Comparison of ENCODE assay signal across 1 cellular context in the genomic region with DNA sequence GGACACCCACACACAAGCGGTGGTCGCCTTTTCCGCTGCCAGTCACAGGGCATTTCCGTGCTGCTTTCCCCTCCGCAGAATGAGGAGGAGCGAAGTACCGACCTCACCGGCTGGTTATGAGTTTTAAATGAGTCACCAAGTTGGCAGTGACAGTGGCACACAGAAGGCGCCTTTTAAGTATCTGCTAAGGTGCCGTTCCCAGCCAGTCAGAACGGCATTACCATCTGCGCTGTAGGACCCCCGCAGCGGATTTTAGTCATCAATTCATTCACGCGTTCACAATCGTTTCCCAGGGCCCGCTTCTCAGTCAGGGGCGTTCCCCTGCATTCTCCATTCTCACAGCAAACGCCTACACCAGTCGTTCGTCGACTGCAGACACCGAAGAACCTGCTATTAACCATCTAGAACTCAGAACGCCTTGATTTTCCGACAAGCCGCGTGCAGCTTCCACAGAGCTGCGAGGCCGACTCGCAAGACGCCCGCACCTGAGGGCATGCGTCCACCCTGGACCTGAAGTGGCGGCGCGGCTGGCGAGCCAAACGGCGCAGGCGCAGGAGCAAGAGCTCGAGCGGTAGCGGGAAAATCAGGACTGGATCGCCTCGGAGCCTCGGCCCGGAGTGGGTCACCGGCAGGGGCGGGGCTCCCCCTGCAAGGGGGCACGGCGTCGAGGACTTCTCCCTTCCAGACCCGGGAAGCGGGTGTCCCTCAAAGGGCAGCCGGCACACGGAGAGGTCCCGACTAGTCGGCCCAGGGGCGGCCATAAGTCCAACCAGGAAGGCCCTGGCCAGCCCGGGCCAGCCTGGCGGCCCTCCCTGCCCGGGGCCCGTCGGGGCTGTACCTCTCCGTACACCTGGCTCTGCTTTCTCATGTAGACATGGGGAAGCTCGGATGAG.
TF ChIP-seq lines count a peak whose summit lies in the region.

No MANE protein-coding gene starts in this region.

TF ChIP-seq in HEK293, 187 proteins besides CTCF, POLR2A, EP300 and RAD21 (continued from another document):
- TF ChIP-seq, protein P1, sequence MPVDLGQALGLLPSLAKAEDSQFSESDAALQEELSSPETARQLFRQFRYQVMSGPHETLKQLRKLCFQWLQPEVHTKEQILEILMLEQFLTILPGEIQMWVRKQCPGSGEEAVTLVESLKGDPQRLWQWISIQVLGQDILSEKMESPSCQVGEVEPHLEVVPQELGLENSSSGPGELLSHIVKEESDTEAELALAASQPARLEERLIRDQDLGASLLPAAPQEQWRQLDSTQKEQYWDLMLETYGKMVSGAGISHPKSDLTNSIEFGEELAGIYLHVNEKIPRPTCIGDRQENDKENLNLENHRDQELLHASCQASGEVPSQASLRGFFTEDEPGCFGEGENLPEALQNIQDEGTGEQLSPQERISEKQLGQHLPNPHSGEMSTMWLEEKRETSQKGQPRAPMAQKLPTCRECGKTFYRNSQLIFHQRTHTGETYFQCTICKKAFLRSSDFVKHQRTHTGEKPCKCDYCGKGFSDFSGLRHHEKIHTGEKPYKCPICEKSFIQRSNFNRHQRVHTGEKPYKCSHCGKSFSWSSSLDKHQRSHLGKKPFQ (tag by site-specific recombination; IDR thresholded peaks at IDR 0.05) = no peak
- TF ChIP-seq GFI1B (tag by site-specific recombination; IDR thresholded peaks at IDR 0.05) (no peak), PRDM1 (tag by site-specific recombination; IDR thresholded peaks at IDR 0.05) (no peak), ZNF433 (tag by site-specific recombination; IDR thresholded peaks at IDR 0.05; ENCODE audit: low read depth) (no peak), ZNF596 (tag by site-specific recombination; IDR thresholded peaks at IDR 0.05) (0 out of 2 replicates have a peak, but pooled peaks have one; percentile 36), ZFP3 (tag by site-specific recombination; IDR thresholded peaks at IDR 0.05; ENCODE audit: low read depth) (no peak), WT1 (tag by site-specific recombination; IDR thresholded peaks at IDR 0.05) (no peak), KLF1 (tag by site-specific recombination; IDR thresholded peaks at IDR 0.05) (peak; percentile 49; the same call in 1 of the 2 replicates), ZEB2 (tag by site-specific recombination; IDR thresholded peaks at IDR 0.05) (peak; percentile 52), ZNF211 (tag by site-specific recombination; IDR thresholded peaks at IDR 0.05; ENCODE audit: low read depth) (no peak), ZNF112 (tag by site-specific recombination; IDR thresholded peaks at IDR 0.05) (no peak), ZNF48 (tag by site-specific recombination; IDR thresholded peaks at IDR 0.05) (no peak), ZNF548 (tag by site-specific recombination; IDR thresholded peaks at IDR 0.05) (no peak), ZNF776 (tag by site-specific recombination; IDR thresholded peaks at IDR 0.05; ENCODE audit: borderline replicate concordance) (no peak), ZFP69B (tag by site-specific recombination; IDR thresholded peaks at IDR 0.05) (peak; percentile 58; the same call in 1 of the 2 replicates)
- TF ChIP-seq, protein P2, sequence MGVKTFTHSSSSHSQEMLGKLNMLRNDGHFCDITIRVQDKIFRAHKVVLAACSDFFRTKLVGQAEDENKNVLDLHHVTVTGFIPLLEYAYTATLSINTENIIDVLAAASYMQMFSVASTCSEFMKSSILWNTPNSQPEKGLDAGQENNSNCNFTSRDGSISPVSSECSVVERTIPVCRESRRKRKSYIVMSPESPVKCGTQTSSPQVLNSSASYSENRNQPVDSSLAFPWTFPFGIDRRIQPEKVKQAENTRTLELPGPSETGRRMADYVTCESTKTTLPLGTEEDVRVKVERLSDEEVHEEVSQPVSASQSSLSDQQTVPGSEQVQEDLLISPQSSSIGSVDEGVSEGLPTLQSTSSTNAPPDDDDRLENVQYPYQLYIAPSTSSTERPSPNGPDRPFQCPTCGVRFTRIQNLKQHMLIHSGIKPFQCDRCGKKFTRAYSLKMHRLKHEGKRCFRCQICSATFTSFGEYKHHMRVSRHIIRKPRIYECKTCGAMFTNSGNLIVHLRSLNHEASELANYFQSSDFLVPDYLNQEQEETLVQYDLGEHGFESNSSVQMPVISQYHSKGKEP (tag by site-specific recombination; IDR thresholded peaks at IDR 0.05) = no peak
- TF ChIP-seq, protein P3, sequence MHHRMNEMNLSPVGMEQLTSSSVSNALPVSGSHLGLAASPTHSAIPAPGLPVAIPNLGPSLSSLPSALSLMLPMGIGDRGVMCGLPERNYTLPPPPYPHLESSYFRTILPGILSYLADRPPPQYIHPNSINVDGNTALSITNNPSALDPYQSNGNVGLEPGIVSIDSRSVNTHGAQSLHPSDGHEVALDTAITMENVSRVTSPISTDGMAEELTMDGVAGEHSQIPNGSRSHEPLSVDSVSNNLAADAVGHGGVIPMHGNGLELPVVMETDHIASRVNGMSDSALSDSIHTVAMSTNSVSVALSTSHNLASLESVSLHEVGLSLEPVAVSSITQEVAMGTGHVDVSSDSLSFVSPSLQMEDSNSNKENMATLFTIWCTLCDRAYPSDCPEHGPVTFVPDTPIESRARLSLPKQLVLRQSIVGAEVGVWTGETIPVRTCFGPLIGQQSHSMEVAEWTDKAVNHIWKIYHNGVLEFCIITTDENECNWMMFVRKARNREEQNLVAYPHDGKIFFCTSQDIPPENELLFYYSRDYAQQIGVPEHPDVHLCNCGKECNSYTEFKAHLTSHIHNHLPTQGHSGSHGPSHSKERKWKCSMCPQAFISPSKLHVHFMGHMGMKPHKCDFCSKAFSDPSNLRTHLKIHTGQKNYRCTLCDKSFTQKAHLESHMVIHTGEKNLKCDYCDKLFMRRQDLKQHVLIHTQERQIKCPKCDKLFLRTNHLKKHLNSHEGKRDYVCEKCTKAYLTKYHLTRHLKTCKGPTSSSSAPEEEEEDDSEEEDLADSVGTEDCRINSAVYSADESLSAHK (tag by site-specific recombination; IDR thresholded peaks at IDR 0.05) = peak; percentile 13; the same call in 1 of the 2 replicates
